In genomic region chr10:1620803-1621202, GRCh38 we compare ENCODE assay signal across 25 cellular contexts.
"Had no signal": no experiment of that assay in that cellular context is flagged by ENCODE, and none has a peak within 500 bp of the region (broad histone marks: within the 10 kb centered on the region; RNA-seq: fewer than 3 reads in every experiment).

No MANE protein-coding gene starts in this region.

- H3K27me3 Mint-ChIP-seq: activated naive CD8-positive, alpha-beta T cell treated with anti-CD3 and anti-CD28 coated beads, Interleukin-2, amount 10 ng/mL, durations not matched to agents 7 days and 5 days had no signal

- H3K27me3 ChIP-seq: brain microvascular endothelial cell, right atrium auricular region, tibial nerve had no signal

- H3K27ac Mint-ChIP-seq: activated CD8-positive, alpha-beta memory T cell treated with anti-CD3 and anti-CD28 coated beads, Interleukin-2, amount 10 ng/mL, durations not matched to agents 7 days and 5 days; activated CD8-positive, alpha-beta T cell treated with anti-CD3 and anti-CD28 coated beads, Interleukin-2, amount 10 ng/mL, durations not matched to agents 7 days and 5 days; activated naive CD8-positive, alpha-beta T cell treated with anti-CD3 and anti-CD28 coated beads, Interleukin-2, amount 10 ng/mL, durations not matched to agents 7 days and 5 days; natural killer cell treated with Interleukin-12 subunit alpha and Interleukin-12 subunit beta and Interleukin-15 and Interleukin-18, amount 100 ng/mL, for 72 hours; stimulated activated naive B cell treated with anti-CD40 and anti-IgM and Interleukin-4, amounts not matched to agents 10 μg/mL and 1 μg/mL and 100 μg/mL, for 72 hours had no signal

- DNase-seq: activated CD4-positive, alpha-beta T cell treated with anti-CD3 and anti-CD28 coated beads for 1 hour; activated CD4-positive, alpha-beta T cell treated with anti-CD3 and anti-CD28 coated beads, Interleukin-2, amount 50 U/mL, for 1 hour; activated CD8-positive, alpha-beta memory T cell treated with anti-CD3 and anti-CD28 coated beads, Interleukin-2, amount 10 ng/mL, durations not matched to agents 7 days and 5 days; activated CD8-positive, alpha-beta T cell treated with anti-CD3 and anti-CD28 coated beads, Interleukin-2, amount 10 ng/mL, durations not matched to agents 7 days and 5 days; activated naive CD4-positive, alpha-beta T cell treated with Interleukin-2 at 50 U/mL for 16 hours; activated naive CD8-positive, alpha-beta T cell treated with anti-CD3 and anti-CD28 coated beads, Interleukin-2, amount 10 ng/mL, durations not matched to agents 7 days and 5 days; activated T-cell treated with anti-CD3 and anti-CD28 coated beads, Interleukin-2, amount 50 U/mL, for 48 hours; amniotic stem cell; brain microvascular endothelial cell; central memory CD4-positive, alpha-beta T cell; foreskin melanocyte; heart right ventricle; kidney glomerular epithelial cell; left lung; mesendoderm; mucosa of descending colon; stimulated activated CD4-positive, alpha-beta T cell treated with anti-CD3 and anti-CD28 coated beads, Interleukin-2, amount 100 ng/mL, for 24 hours; stimulated activated naive B cell treated with anti-CD40 and anti-IgM and Interleukin-4, amounts not matched to agents 10 μg/mL and 1 μg/mL and 100 μg/mL, for 72 hours; T-helper 2 cell had no signal

- H3K27ac ChIP-seq: brain microvascular endothelial cell, esophagus muscularis mucosa, heart right ventricle, left lung, right atrium auricular region, tibial nerve had no signal

- H3K4me1 ChIP-seq: esophagus muscularis mucosa, heart right ventricle, left lung, right atrium auricular region, tibial nerve had no signal

- H3K4me1 Mint-ChIP-seq: activated CD8-positive, alpha-beta memory T cell treated with anti-CD3 and anti-CD28 coated beads, Interleukin-2, amount 10 ng/mL, durations not matched to agents 7 days and 5 days; activated naive CD8-positive, alpha-beta T cell treated with anti-CD3 and anti-CD28 coated beads, Interleukin-2, amount 10 ng/mL, durations not matched to agents 7 days and 5 days had no signal

- H3K36me3 Mint-ChIP-seq: activated CD8-positive, alpha-beta memory T cell treated with anti-CD3 and anti-CD28 coated beads, Interleukin-2, amount 10 ng/mL, durations not matched to agents 7 days and 5 days; activated naive CD8-positive, alpha-beta T cell treated with anti-CD3 and anti-CD28 coated beads, Interleukin-2, amount 10 ng/mL, durations not matched to agents 7 days and 5 days had no signal

- H3K36me3 ChIP-seq: brain microvascular endothelial cell, esophagus muscularis mucosa, heart right ventricle, left lung, right atrium auricular region, tibial nerve had no signal

- H3K4me3 Mint-ChIP-seq: activated CD8-positive, alpha-beta memory T cell treated with anti-CD3 and anti-CD28 coated beads, Interleukin-2, amount 10 ng/mL, durations not matched to agents 7 days and 5 days; activated CD8-positive, alpha-beta T cell treated with anti-CD3 and anti-CD28 coated beads, Interleukin-2, amount 10 ng/mL, durations not matched to agents 7 days and 5 days; activated naive CD8-positive, alpha-beta T cell treated with anti-CD3 and anti-CD28 coated beads, Interleukin-2, amount 10 ng/mL, durations not matched to agents 7 days and 5 days; natural killer cell treated with Interleukin-12 subunit alpha and Interleukin-12 subunit beta and Interleukin-15 and Interleukin-18, amount 100 ng/mL, for 72 hours; stimulated activated naive B cell treated with anti-CD40 and anti-IgM and Interleukin-4, amounts not matched to agents 10 μg/mL and 1 μg/mL and 100 μg/mL, for 72 hours had no signal

- H3K4me3 ChIP-seq: esophagus muscularis mucosa, heart right ventricle, left lung, lung, mucosa of descending colon, right atrium auricular region, smooth muscle cell, tibial nerve had no signal

- ATAC-seq: activated CD8-positive, alpha-beta memory T cell treated with anti-CD3 and anti-CD28 coated beads, Interleukin-2, amount 10 ng/mL, durations not matched to agents 7 days and 5 days; activated CD8-positive, alpha-beta T cell treated with anti-CD3 and anti-CD28 coated beads, Interleukin-2, amount 10 ng/mL, durations not matched to agents 7 days and 5 days; heart right ventricle; left lung; mucosa of descending colon; natural killer cell treated with Interleukin-12 subunit alpha and Interleukin-12 subunit beta and Interleukin-15 and Interleukin-18, amount 100 ng/mL, for 72 hours; stimulated activated naive B cell treated with anti-CD40 and anti-IgM and Interleukin-4, amounts not matched to agents 10 μg/mL and 1 μg/mL and 100 μg/mL, for 72 hours had no signal
